In the genomic region with DNA sequence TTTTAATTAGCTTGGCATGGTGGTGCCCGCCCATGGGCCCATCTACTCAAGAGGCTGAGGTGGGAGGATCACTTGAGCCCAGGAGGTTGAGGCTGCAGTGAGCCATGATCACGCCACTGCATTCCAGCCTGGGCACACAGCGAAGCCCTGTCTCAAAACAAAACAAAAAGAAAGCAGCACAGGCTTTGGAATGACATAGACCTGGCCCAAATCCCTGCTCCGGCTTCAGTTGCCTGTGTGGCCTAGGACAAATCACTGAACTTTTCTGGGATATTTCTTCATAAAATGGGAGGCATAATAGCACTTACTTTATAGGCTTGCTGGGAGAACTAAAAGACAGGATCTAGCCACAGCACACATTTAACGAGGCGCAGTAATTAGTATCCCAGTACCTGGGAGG, we compare ENCODE assay signal across 20 cellular contexts. TPM values are rescaled to one million over a fixed set of nuclear protein-coding genes. Genes with fewer than 3 reads are reported as not detected.
DNase-seq lines count a peak whose midpoint lies in the region; ATAC-seq, FAIRE-seq and TF ChIP-seq lines count a peak whose summit lies in the region.
"Had no signal": no experiment of that assay in that cellular context is flagged by ENCODE, and none has a peak within 500 bp of the region (broad histone marks: within the 10 kb centered on the region; RNA-seq: fewer than 3 reads in every experiment).

No MANE protein-coding gene starts in this region.

- peak overlapping the region; percentile 84 for H3K9ac ChIP-seq in endothelial cell of umbilical vein (replicated peaks; ENCODE audit: extremely low read depth, insufficient read depth, low read length)

- dilution Hi-C loops in endothelial cell of umbilical vein (cut with MboI; ENCODE audit: extremely low pct_ligation_motif_present, low sequenced_read_pairs), result no loop called here

- no peak overlapping the region for H3K27ac Mint-ChIP-seq in neural crest cell (ENCODE audit: unreplicated experiment)
- H3K27ac Mint-ChIP-seq: activated B cell treated with CpG ODN at 0.5 μM for 24 hours; CD8-positive, alpha-beta T cell had no signal

- no peaks in the 10 kb centered on the region for H3K9me3 ChIP-seq in heart left ventricle
- no peaks in the 10 kb centered on the region for H3K9me3 ChIP-seq in endothelial cell of umbilical vein (replicated peaks; ENCODE audit: control insufficient read depth, insufficient read depth, low read length)
- no peaks in the 10 kb centered on the region for H3K9me3 ChIP-seq in upper lobe of right lung

- no peaks in the 10 kb centered on the region for H3K9me1 ChIP-seq in endothelial cell of umbilical vein (replicated peaks; ENCODE audit: control insufficient read depth, extremely low read depth, insufficient read depth, low read length)

- TF ChIP-seq POLR2A in heart left ventricle (IDR thresholded peaks at IDR 0.05) (no peak), endothelial cell of umbilical vein (IDR thresholded peaks at IDR 0.05; ENCODE audit: low read depth, low read length) (no peak)

- peak overlapping the region; percentile 20 for H3K4me3 Mint-ChIP-seq in neural crest cell
- H3K4me3 Mint-ChIP-seq: activated B cell treated with CpG ODN at 0.5 μM for 24 hours; CD8-positive, alpha-beta T cell had no signal

- 78 to 93% (median 82%) methylated on average over 6 of the region's 6 CpGs for WGBS in heart left ventricle, 4 donors

- ATAC-seq in heart left ventricle (no peak), upper lobe of right lung (no peak), GM21786 (IDR thresholded peaks at IDR 0.05; ENCODE audit: unreplicated experiment) (no peak)
- ATAC-seq: CD8-positive, alpha-beta T cell had no signal

- H3K4me3 ChIP-seq in heart left ventricle, result peak overlapping the region in 9 of 12 donors; percentile 7 to 91 (median 75)
- peak overlapping the region in 1 of 3 experiments; percentile 92 for H3K4me3 ChIP-seq in endothelial cell of umbilical vein (replicated peaks in 1 of 3; ENCODE audit: insufficient read depth in 1 of 3, low read depth in 1 of 3, low read length in 3 of 3)
- peak overlapping the region; percentile 63 for H3K4me3 ChIP-seq in upper lobe of right lung

- DNase-seq in heart left ventricle (peak in 1 of 5 donors; percentile 8), cardiac septum (ENCODE audit: low spot score) (no peak), endothelial cell of umbilical vein (ENCODE audit: low read depth, low spot score) (no peak), neural crest cell (ENCODE audit: low read depth, low spot score) (no peak), upper lobe of right lung (no peak), KBM-7 (no peak)
- DNase-seq in stimulated activated CD8-positive, alpha-beta memory T cell treated with anti-CD3 and anti-CD28 coated beads, Interleukin-4, amount 100 ng/mL, for 48 hours, result no peak
- DNase-seq: activated B cell treated with CpG ODN at 0.5 μM for 24 hours; activated gamma-delta T cell treated with Interleukin-2 at 50 U/mL for 16 hours; CD8-positive, alpha-beta T cell; Karpas-422; NCI-H1436 treated with DMSO at 0.1 percent for 48 hours; NCI-H446 treated with DMSO at 0.1 percent for 48 hours; nucleus accumbens; stimulated activated naive CD4-positive, alpha-beta T cell had no signal

- H3K4me2 ChIP-seq in endothelial cell of umbilical vein (ENCODE audit: insufficient read depth, low read length), result peak overlapping the region; percentile 96

- FAIRE-seq in endothelial cell of umbilical vein (lab: Jason Lieb, UNC), result peak; percentile 21
- FAIRE-seq: A204.1, GM12892 had no signal

- H3K36me3 Mint-ChIP-seq in neural crest cell (ENCODE audit: low read depth), result no peaks in the 10 kb centered on the region
- H3K36me3 Mint-ChIP-seq: CD8-positive, alpha-beta T cell had no signal

- H3K9me3 Mint-ChIP-seq in neural crest cell, result no peaks in the 10 kb centered on the region
- H3K9me3 Mint-ChIP-seq: activated B cell treated with CpG ODN at 0.5 μM for 24 hours; CD8-positive, alpha-beta T cell had no signal

- TF ChIP-seq CTCF in heart left ventricle (IDR thresholded peaks at IDR 0.05) (no peak), endothelial cell of umbilical vein (IDR thresholded peaks at IDR 0.05; ENCODE audit: extremely low read depth in 1 of 2, insufficient read depth in 1 of 2, low read depth in 1 of 2, low read length in 2 of 2) (no peak), neural crest cell (conservative IDR thresholded peaks at IDR 0.05) (no peak), upper lobe of right lung (IDR thresholded peaks at IDR 0.05) (no peak)

- peak overlapping the region; percentile 80 to 99 (median 93) for H3K27ac ChIP-seq in heart left ventricle
- peak overlapping the region; percentile 95 for H3K27ac ChIP-seq in endothelial cell of umbilical vein (ENCODE audit: insufficient read depth, low read depth, low read length)
- no peak overlapping the region for H3K27ac ChIP-seq in upper lobe of right lung
- H3K27ac ChIP-seq: HL-60 had no signal

- no peaks in the 10 kb centered on the region for H4K20me1 ChIP-seq in endothelial cell of umbilical vein (replicated peaks; ENCODE audit: control insufficient read depth, extremely low read depth, insufficient read depth, low read length)

- BruUV-seq in endothelial cell of umbilical vein (replicated peaks; lab: Mats Ljungman, UMichigan), result no TSS peak

- CTCF ChIA-PET in endothelial cell of umbilical vein (lab: Charles Lee), result interaction anchor here (1.9 to 8.0 kb wide), 2 partner anchors 29 to 206 kb away, joined by 6 to 312 read pairs; a partner anchor contains a TSS

- POLR2A ChIA-PET in endothelial cell of umbilical vein (lab: Charles Lee), result no interaction called here

- H2AFZ ChIP-seq in endothelial cell of umbilical vein (ENCODE audit: low read depth, low read length), result no peak overlapping the region

- H3K4me1 ChIP-seq in heart left ventricle, result peaks cover 3 to 90% (median 72%) of the 10 kb centered on the region in 12 donors
- H3K4me1 ChIP-seq in endothelial cell of umbilical vein (ENCODE audit: control insufficient read depth, extremely low read depth, insufficient read depth, low read length), result peaks cover 63% of the 10 kb centered on the region
- H3K4me1 ChIP-seq in upper lobe of right lung, result peaks cover 63% of the 10 kb centered on the region

- intact Hi-C loops in heart left ventricle (cut with DNase I) (loop anchor here in 1 of 10 donors (2.0 to 10.0 kb wide), 2 partner anchors 25 to 211 kb away; a partner anchor contains a TSS), cardiac septum (cut with DNase I) (loop anchor here (2.0 kb wide), 1 partner anchor 25 kb away; a partner anchor contains a TSS), endothelial cell of umbilical vein (cut with micrococcal nuclease) (loop anchor here (2.0 to 10.0 kb wide), 2 partner anchors 235 to 391 kb away; a partner anchor contains a TSS), upper lobe of right lung (cut with DNase I) (no loop called here)

- H3K4me1 Mint-ChIP-seq in neural crest cell, result peaks cover 47% of the 10 kb centered on the region

- H3K27me3 ChIP-seq in heart left ventricle (peaks cover 0 to 28% (median 0%) of the 10 kb centered on the region in 9 donors), endothelial cell of umbilical vein (ENCODE audit: control insufficient read depth in 2 of 2, insufficient read depth in 2 of 2, low read length in 2 of 2) (no peaks in the 10 kb centered on the region), upper lobe of right lung (peaks cover 14% of the 10 kb centered on the region)

- in situ Hi-C loops in KBM-7 (cut with MboI; ENCODE audit: low pct_unique_long_range_greater_than_20kb, low sequenced_read_pairs), result no loop called here

- peaks cover 52% of the 10 kb centered on the region for H3K27me3 Mint-ChIP-seq in neural crest cell (ENCODE audit: low read depth)

- H3K79me2 ChIP-seq in endothelial cell of umbilical vein (ENCODE audit: control insufficient read depth, insufficient read depth, low read length), result peaks cover 71% of the 10 kb centered on the region

- H3K36me3 ChIP-seq in heart left ventricle, result no peaks in the 10 kb centered on the region
- no peaks in the 10 kb centered on the region for H3K36me3 ChIP-seq in endothelial cell of umbilical vein (ENCODE audit: control insufficient read depth in 2 of 2, extremely low read depth in 1 of 2, insufficient read depth in 2 of 2, low read length in 2 of 2)
- no peaks in the 10 kb centered on the region for H3K36me3 ChIP-seq in upper lobe of right lung

RNA-seq across cellular contexts. Expression of a gene that starts 2.4 kb away (rescaled TPM):
- total RNA-seq in heart left ventricle (10 to 100 TPM in 2 of 9 donors, 1 to 10 TPM in 7; 4.1 to 14.7 (median 7.5) TPM), cardiac septum (5.6 TPM), endothelial cell of umbilical vein (88.7 and 90.7 TPM in 2 replicates), neural crest cell (6.8 and 6.9 TPM in 2 replicates), upper lobe of right lung (17.9 TPM)
- polyA plus RNA-seq in heart left ventricle (1 to 10 TPM; 7.1 TPM), endothelial cell of umbilical vein (101 and 106 TPM in 2 replicates)
- polyA plus RNA-seq in endothelial cell of umbilical vein (2011; cell fraction: cytosol; rRNA removed), result 63.4 and 71.9 TPM in 2 replicates
- 345 and 371 TPM in 2 replicates for polyA plus RNA-seq in endothelial cell of umbilical vein (2011; cell fraction: nucleus; rRNA removed)
- 59.2 and 68.7 TPM in 2 replicates for polyA plus RNA-seq in endothelial cell of umbilical vein (2012)
- 61.8 and 69.8 TPM in 2 replicates for polyA minus RNA-seq in endothelial cell of umbilical vein
- 0.31 TPM for polyA minus RNA-seq in endothelial cell of umbilical vein (2011; cell fraction: cytosol; rRNA and poly(A)+ RNA removed)
- polyA minus RNA-seq in endothelial cell of umbilical vein (2011; cell fraction: nucleus; rRNA and poly(A)+ RNA removed), result 62.5 and 69.6 TPM in 2 replicates
- total RNA-seq: activated B cell treated with CpG ODN at 0.5 μM for 24 hours; CD8-positive, alpha-beta T cell had no signal

RNA-seq across cellular contexts. Expression of a gene that starts 24.5 kb away (rescaled TPM):
- total RNA-seq in heart left ventricle (under 1 TPM in 1 of 9 donors, not detected in 8; 0.27 TPM), cardiac septum (not detected), endothelial cell of umbilical vein (0.66 and 1.2 TPM in 2 replicates), neural crest cell (not detected in 2 replicates), upper lobe of right lung (0.26 TPM)
- polyA plus RNA-seq in heart left ventricle (under 1 TPM; 0.06 to 0.42 TPM), endothelial cell of umbilical vein (0.33 and 0.35 TPM in 2 replicates)
- 0.06 and 0.13 TPM in 2 replicates for polyA plus RNA-seq in endothelial cell of umbilical vein (2011; cell fraction: cytosol; rRNA removed)
- 2.0 and 2.6 TPM in 2 replicates for polyA plus RNA-seq in endothelial cell of umbilical vein (2011; cell fraction: nucleus; rRNA removed)
- 0.46 and 0.51 TPM in 2 replicates for polyA plus RNA-seq in endothelial cell of umbilical vein (2012)
- polyA minus RNA-seq in endothelial cell of umbilical vein, result 0.28 and 0.36 TPM in 2 replicates
- not detected for polyA minus RNA-seq in endothelial cell of umbilical vein (2011; cell fraction: cytosol; rRNA and poly(A)+ RNA removed)
- 0.63 TPM in 1 of 2 replicates, not detected in the other for polyA minus RNA-seq in endothelial cell of umbilical vein (2011; cell fraction: nucleus; rRNA and poly(A)+ RNA removed)
- total RNA-seq: activated B cell treated with CpG ODN at 0.5 μM for 24 hours; CD8-positive, alpha-beta T cell; T-helper 1 cell treated with Interleukin-12 subunit alpha and Interleukin-12 subunit beta and Interleukin-4 antibody, amounts not matched to agents 30 ng/mL and 1 ng/mL, for 36 hours had no signal

RNA-seq across cellular contexts. Expression of a gene that starts 35.3 kb away (rescaled TPM):
- total RNA-seq in heart left ventricle, result 1 to 10 TPM in 5 of 9 donors, under 1 TPM in 4; 0.22 to 1.6 (median 1.1) TPM
- polyA plus RNA-seq in heart left ventricle, result 1 to 10 TPM in 1 of 2 donors, under 1 TPM in 1; 0.30 to 1.4 TPM
- total RNA-seq in cardiac septum, result 1.4 TPM
- total RNA-seq in endothelial cell of umbilical vein, result not detected in 2 replicates
- 0.07 TPM in 1 of 2 replicates, not detected in the other for polyA plus RNA-seq in endothelial cell of umbilical vein
- polyA plus RNA-seq in endothelial cell of umbilical vein (2011; cell fraction: cytosol; rRNA removed), result 0.03 TPM in 1 of 2 replicates, not detected in the other
- polyA plus RNA-seq in endothelial cell of umbilical vein (2011; cell fraction: nucleus; rRNA removed), result 0.07 and 0.11 TPM in 2 replicates
- polyA plus RNA-seq in endothelial cell of umbilical vein (2012), result not detected in 2 replicates
- 0.34 TPM in 1 of 2 replicates, not detected in the other for polyA minus RNA-seq in endothelial cell of umbilical vein
- not detected for polyA minus RNA-seq in endothelial cell of umbilical vein (2011; cell fraction: cytosol; rRNA and poly(A)+ RNA removed)
- not detected in 2 replicates for polyA minus RNA-seq in endothelial cell of umbilical vein (2011; cell fraction: nucleus; rRNA and poly(A)+ RNA removed)
- total RNA-seq in neural crest cell, result 0.21 and 0.27 TPM in 2 replicates
- total RNA-seq in upper lobe of right lung, result 1.2 TPM

RNA-seq across cellular contexts. Expression of a gene that starts 37.0 kb away (rescaled TPM):
- total RNA-seq in heart left ventricle (under 1 TPM in 7 of 9 donors, not detected in 2; 0.07 to 0.35 (median 0.11) TPM), cardiac septum (0.24 TPM), endothelial cell of umbilical vein (not detected in 2 replicates), neural crest cell (0.07 TPM in 1 of 2 replicates, not detected in the other), upper lobe of right lung (not detected)
- polyA plus RNA-seq in heart left ventricle (under 1 TPM in 1 of 2 donors, not detected in 1; 0.42 TPM), endothelial cell of umbilical vein (not detected in 2 replicates)
- polyA plus RNA-seq in endothelial cell of umbilical vein (2011; cell fraction: cytosol; rRNA removed), result not detected in 2 replicates
- not detected in 2 replicates for polyA plus RNA-seq in endothelial cell of umbilical vein (2011; cell fraction: nucleus; rRNA removed)
- not detected in 2 replicates for polyA plus RNA-seq in endothelial cell of umbilical vein (2012)
- polyA minus RNA-seq in endothelial cell of umbilical vein, result not detected in 2 replicates
- not detected for polyA minus RNA-seq in endothelial cell of umbilical vein (2011; cell fraction: cytosol; rRNA and poly(A)+ RNA removed)
- polyA minus RNA-seq in endothelial cell of umbilical vein (2011; cell fraction: nucleus; rRNA and poly(A)+ RNA removed), result not detected in 2 replicates
- total RNA-seq: activated B cell treated with CpG ODN at 0.5 μM for 24 hours had no signal
